In the genomic region with DNA sequence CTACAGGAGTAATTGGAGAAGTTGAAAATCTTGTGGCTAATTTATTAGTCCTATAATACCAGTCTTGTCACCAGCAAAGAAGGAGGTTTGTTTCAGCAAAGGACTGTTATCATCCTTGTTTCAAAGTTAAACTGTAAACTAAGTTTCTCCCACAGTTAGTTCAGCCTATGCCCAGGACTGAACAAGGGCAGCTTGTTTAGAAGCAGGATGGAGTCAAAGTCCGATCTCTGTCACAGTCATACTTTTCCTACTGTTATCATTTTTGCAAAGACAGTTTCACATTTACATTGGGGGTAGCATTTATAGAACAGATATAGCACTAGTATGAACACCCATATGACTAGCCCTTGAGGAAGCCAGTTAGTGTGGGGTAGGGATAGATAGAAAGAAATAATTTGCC, we compare ENCODE assay signal across 1 cellular context.
TF ChIP-seq lines count a peak whose summit lies in the region.

No MANE protein-coding gene starts in this region.

TF ChIP-seq in HepG2, 621 proteins besides CTCF, POLR2A, EP300 and RAD21 (continues in another document):
- no peak for TF ChIP-seq HNRNPUL1 (IDR thresholded peaks at IDR 0.05; ENCODE audit: low read depth, low read length)
- no peak for TF ChIP-seq PAX8 (CRISPR knock-in tag; IDR thresholded peaks at IDR 0.05; ENCODE audit: borderline replicate concordance)
- TF ChIP-seq MIER2 (CRISPR knock-in tag; IDR thresholded peaks at IDR 0.05), result no peak
- peak; percentile 38; the same call in 1 of the 2 replicates for TF ChIP-seq RBAK (CRISPR knock-in tag; IDR thresholded peaks at IDR 0.05)
- 0 out of 2 replicates have a peak, but pooled peaks have one; percentile 34 for TF ChIP-seq HMG20A (CRISPR knock-in tag; IDR thresholded peaks at IDR 0.05; ENCODE audit: borderline replicate concordance)
- TF ChIP-seq, protein P1, sequence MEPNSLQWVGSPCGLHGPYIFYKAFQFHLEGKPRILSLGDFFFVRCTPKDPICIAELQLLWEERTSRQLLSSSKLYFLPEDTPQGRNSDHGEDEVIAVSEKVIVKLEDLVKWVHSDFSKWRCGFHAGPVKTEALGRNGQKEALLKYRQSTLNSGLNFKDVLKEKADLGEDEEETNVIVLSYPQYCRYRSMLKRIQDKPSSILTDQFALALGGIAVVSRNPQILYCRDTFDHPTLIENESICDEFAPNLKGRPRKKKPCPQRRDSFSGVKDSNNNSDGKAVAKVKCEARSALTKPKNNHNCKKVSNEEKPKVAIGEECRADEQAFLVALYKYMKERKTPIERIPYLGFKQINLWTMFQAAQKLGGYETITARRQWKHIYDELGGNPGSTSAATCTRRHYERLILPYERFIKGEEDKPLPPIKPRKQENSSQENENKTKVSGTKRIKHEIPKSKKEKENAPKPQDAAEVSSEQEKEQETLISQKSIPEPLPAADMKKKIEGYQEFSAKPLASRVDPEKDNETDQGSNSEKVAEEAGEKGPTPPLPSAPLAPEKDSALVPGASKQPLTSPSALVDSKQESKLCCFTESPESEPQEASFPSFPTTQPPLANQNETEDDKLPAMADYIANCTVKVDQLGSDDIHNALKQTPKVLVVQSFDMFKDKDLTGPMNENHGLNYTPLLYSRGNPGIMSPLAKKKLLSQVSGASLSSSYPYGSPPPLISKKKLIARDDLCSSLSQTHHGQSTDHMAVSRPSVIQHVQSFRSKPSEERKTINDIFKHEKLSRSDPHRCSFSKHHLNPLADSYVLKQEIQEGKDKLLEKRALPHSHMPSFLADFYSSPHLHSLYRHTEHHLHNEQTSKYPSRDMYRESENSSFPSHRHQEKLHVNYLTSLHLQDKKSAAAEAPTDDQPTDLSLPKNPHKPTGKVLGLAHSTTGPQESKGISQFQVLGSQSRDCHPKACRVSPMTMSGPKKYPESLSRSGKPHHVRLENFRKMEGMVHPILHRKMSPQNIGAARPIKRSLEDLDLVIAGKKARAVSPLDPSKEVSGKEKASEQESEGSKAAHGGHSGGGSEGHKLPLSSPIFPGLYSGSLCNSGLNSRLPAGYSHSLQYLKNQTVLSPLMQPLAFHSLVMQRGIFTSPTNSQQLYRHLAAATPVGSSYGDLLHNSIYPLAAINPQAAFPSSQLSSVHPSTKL (CRISPR knock-in tag; IDR thresholded peaks at IDR 0.05), result peak; percentile 52; the same call in 1 of the 2 replicates
- TF ChIP-seq, protein P2, sequence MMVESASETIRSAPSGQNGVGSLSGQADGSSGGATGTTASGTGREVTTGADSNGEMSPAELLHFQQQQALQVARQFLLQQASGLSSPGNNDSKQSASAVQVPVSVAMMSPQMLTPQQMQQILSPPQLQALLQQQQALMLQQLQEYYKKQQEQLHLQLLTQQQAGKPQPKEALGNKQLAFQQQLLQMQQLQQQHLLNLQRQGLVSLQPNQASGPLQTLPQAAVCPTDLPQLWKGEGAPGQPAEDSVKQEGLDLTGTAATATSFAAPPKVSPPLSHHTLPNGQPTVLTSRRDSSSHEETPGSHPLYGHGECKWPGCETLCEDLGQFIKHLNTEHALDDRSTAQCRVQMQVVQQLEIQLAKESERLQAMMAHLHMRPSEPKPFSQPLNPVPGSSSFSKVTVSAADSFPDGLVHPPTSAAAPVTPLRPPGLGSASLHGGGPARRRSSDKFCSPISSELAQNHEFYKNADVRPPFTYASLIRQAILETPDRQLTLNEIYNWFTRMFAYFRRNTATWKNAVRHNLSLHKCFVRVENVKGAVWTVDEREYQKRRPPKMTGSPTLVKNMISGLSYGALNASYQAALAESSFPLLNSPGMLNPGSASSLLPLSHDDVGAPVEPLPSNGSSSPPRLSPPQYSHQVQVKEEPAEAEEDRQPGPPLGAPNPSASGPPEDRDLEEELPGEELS (CRISPR knock-in tag; IDR thresholded peaks at IDR 0.05), result 0 out of 2 replicates have a peak, but pooled peaks have one; percentile 21
- TF ChIP-seq ISX (CRISPR knock-in tag; conservative IDR thresholded peaks at IDR 0.05), result no peak
- TF ChIP-seq, protein P3, sequence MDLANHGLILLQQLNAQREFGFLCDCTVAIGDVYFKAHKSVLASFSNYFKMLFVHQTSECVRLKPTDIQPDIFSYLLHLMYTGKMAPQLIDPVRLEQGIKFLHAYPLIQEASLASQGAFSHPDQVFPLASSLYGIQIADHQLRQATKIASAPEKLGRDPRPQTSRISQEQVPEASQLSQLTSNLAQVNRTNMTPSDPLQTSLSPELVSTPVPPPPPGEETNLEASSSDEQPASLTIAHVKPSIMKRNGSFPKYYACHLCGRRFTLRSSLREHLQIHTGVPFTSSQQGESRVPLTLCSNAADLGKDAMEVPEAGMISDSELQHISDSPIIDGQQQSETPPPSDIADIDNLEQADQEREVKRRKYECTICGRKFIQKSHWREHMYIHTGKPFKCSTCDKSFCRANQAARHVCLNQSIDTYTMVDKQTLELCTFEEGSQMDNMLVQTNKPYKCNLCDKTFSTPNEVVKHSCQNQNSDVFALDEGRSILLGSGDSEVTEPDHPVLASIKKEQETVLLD (CRISPR knock-in tag; IDR thresholded peaks at IDR 0.05; ENCODE audit: low read depth), result no peak
- no peak for TF ChIP-seq KAT8 (CRISPR knock-in tag; IDR thresholded peaks at IDR 0.05)
- no peak for TF ChIP-seq ZNF891 (CRISPR knock-in tag; IDR thresholded peaks at IDR 0.05)
- no peak for TF ChIP-seq ZSCAN21 (CRISPR knock-in tag; IDR thresholded peaks at IDR 0.05; ENCODE audit: borderline replicate concordance)
- TF ChIP-seq HDAC2 (CRISPR knock-in tag; IDR thresholded peaks at IDR 0.05), result peak; percentile 37; the same call in 1 of the 2 replicates
- no peak for TF ChIP-seq ZNF878 (CRISPR knock-in tag; IDR thresholded peaks at IDR 0.05)
- no peak for TF ChIP-seq ZKSCAN1 (IDR thresholded peaks at IDR 0.05; ENCODE audit: low read length)
- no peak for TF ChIP-seq ARNTL (CRISPR knock-in tag; IDR thresholded peaks at IDR 0.05)
- no peak for TF ChIP-seq ARHGAP35 (CRISPR knock-in tag; IDR thresholded peaks at IDR 0.05; ENCODE audit: borderline replicate concordance)
- TF ChIP-seq KDM3A (CRISPR knock-in tag; IDR thresholded peaks at IDR 0.05; ENCODE audit: low read depth), result no peak
- no peak for TF ChIP-seq MBNL3 (CRISPR knock-in tag; conservative IDR thresholded peaks at IDR 0.05)
- TF ChIP-seq NPAS2 (CRISPR knock-in tag; IDR thresholded peaks at IDR 0.05; ENCODE audit: borderline replicate concordance), result no peak
- TF ChIP-seq MED1 (CRISPR knock-in tag; IDR thresholded peaks at IDR 0.05), result peak; percentile 34; the same call in 1 of the 2 replicates
- TF ChIP-seq SP2 (CRISPR knock-in tag; IDR thresholded peaks at IDR 0.05), result no peak
- TF ChIP-seq ZNF644 (CRISPR knock-in tag; IDR thresholded peaks at IDR 0.05; ENCODE audit: low read depth), result 0 out of 2 replicates have a peak, but pooled peaks have one; percentile 9
- TF ChIP-seq NFRKB (IDR thresholded peaks at IDR 0.05), result no peak
- no peak for TF ChIP-seq ZBTB1 (CRISPR knock-in tag; IDR thresholded peaks at IDR 0.05; ENCODE audit: borderline replicate concordance)
- TF ChIP-seq SOX6 (IDR thresholded peaks at IDR 0.05), result no peak
- TF ChIP-seq SOX6 (CRISPR knock-in tag; IDR thresholded peaks at IDR 0.05), result peak; percentile 21; the same call in 1 of the 2 replicates
- TF ChIP-seq, protein P4, sequence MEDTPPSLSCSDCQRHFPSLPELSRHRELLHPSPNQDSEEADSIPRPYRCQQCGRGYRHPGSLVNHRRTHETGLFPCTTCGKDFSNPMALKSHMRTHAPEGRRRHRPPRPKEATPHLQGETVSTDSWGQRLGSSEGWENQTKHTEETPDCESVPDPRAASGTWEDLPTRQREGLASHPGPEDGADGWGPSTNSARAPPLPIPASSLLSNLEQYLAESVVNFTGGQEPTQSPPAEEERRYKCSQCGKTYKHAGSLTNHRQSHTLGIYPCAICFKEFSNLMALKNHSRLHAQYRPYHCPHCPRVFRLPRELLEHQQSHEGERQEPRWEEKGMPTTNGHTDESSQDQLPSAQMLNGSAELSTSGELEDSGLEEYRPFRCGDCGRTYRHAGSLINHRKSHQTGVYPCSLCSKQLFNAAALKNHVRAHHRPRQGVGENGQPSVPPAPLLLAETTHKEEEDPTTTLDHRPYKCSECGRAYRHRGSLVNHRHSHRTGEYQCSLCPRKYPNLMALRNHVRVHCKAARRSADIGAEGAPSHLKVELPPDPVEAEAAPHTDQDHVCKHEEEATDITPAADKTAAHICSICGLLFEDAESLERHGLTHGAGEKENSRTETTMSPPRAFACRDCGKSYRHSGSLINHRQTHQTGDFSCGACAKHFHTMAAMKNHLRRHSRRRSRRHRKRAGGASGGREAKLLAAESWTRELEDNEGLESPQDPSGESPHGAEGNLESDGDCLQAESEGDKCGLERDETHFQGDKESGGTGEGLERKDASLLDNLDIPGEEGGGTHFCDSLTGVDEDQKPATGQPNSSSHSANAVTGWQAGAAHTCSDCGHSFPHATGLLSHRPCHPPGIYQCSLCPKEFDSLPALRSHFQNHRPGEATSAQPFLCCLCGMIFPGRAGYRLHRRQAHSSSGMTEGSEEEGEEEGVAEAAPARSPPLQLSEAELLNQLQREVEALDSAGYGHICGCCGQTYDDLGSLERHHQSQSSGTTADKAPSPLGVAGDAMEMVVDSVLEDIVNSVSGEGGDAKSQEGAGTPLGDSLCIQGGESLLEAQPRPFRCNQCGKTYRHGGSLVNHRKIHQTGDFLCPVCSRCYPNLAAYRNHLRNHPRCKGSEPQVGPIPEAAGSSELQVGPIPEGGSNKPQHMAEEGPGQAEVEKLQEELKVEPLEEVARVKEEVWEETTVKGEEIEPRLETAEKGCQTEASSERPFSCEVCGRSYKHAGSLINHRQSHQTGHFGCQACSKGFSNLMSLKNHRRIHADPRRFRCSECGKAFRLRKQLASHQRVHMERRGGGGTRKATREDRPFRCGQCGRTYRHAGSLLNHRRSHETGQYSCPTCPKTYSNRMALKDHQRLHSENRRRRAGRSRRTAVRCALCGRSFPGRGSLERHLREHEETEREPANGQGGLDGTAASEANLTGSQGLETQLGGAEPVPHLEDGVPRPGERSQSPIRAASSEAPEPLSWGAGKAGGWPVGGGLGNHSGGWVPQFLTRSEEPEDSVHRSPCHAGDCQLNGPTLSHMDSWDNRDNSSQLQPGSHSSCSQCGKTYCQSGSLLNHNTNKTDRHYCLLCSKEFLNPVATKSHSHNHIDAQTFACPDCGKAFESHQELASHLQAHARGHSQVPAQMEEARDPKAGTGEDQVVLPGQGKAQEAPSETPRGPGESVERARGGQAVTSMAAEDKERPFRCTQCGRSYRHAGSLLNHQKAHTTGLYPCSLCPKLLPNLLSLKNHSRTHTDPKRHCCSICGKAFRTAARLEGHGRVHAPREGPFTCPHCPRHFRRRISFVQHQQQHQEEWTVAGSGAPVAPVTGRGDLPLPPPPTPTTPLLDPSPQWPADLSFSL (CRISPR knock-in tag; IDR thresholded peaks at IDR 0.05), result no peak
- TF ChIP-seq KLF6 (CRISPR knock-in tag; IDR thresholded peaks at IDR 0.05), result no peak
- TF ChIP-seq, protein P5, sequence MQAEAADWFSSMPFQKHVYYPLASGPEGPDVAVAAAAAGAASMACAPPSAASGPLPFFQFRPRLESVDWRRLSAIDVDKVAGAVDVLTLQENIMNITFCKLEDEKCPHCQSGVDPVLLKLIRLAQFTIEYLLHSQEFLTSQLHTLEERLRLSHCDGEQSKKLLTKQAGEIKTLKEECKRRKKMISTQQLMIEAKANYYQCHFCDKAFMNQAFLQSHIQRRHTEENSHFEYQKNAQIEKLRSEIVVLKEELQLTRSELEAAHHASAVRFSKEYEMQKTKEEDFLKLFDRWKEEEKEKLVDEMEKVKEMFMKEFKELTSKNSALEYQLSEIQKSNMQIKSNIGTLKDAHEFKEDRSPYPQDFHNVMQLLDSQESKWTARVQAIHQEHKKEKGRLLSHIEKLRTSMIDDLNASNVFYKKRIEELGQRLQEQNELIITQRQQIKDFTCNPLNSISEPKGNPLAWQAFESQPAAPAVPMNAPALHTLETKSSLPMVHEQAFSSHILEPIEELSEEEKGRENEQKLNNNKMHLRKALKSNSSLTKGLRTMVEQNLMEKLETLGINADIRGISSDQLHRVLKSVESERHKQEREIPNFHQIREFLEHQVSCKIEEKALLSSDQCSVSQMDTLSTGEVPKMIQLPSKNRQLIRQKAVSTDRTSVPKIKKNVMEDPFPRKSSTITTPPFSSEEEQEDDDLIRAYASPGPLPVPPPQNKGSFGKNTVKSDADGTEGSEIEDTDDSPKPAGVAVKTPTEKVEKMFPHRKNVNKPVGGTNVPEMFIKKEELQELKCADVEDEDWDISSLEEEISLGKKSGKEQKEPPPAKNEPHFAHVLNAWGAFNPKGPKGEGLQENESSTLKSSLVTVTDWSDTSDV (CRISPR knock-in tag; IDR thresholded peaks at IDR 0.05), result no peak
- TF ChIP-seq, protein P6, sequence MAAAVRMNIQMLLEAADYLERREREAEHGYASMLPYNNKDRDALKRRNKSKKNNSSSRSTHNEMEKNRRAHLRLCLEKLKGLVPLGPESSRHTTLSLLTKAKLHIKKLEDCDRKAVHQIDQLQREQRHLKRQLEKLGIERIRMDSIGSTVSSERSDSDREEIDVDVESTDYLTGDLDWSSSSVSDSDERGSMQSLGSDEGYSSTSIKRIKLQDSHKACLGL (CRISPR knock-in tag; IDR thresholded peaks at IDR 0.05), result no peak
- TF ChIP-seq ZNF768 (CRISPR knock-in tag; IDR thresholded peaks at IDR 0.05), result no peak
- TF ChIP-seq, protein P7, sequence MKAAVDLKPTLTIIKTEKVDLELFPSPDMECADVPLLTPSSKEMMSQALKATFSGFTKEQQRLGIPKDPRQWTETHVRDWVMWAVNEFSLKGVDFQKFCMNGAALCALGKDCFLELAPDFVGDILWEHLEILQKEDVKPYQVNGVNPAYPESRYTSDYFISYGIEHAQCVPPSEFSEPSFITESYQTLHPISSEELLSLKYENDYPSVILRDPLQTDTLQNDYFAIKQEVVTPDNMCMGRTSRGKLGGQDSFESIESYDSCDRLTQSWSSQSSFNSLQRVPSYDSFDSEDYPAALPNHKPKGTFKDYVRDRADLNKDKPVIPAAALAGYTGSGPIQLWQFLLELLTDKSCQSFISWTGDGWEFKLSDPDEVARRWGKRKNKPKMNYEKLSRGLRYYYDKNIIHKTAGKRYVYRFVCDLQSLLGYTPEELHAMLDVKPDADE (CRISPR knock-in tag; IDR thresholded peaks at IDR 0.05), result no peak
- no peak for TF ChIP-seq ZNF75D (CRISPR knock-in tag; IDR thresholded peaks at IDR 0.05; ENCODE audit: borderline replicate concordance)
- TF ChIP-seq, protein P8, sequence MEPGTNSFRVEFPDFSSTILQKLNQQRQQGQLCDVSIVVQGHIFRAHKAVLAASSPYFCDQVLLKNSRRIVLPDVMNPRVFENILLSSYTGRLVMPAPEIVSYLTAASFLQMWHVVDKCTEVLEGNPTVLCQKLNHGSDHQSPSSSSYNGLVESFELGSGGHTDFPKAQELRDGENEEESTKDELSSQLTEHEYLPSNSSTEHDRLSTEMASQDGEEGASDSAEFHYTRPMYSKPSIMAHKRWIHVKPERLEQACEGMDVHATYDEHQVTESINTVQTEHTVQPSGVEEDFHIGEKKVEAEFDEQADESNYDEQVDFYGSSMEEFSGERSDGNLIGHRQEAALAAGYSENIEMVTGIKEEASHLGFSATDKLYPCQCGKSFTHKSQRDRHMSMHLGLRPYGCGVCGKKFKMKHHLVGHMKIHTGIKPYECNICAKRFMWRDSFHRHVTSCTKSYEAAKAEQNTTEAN (CRISPR knock-in tag; conservative IDR thresholded peaks at IDR 0.05), result no peak
- no peak for TF ChIP-seq ZNF446 (CRISPR knock-in tag; IDR thresholded peaks at IDR 0.05)
- TF ChIP-seq SNRNP70 (IDR thresholded peaks at IDR 0.05; ENCODE audit: low read depth, low read length), result no peak
- no peak for TF ChIP-seq SAFB2 (CRISPR knock-in tag; IDR thresholded peaks at IDR 0.05; ENCODE audit: borderline replicate concordance, low read depth)
- TF ChIP-seq, protein P9, sequence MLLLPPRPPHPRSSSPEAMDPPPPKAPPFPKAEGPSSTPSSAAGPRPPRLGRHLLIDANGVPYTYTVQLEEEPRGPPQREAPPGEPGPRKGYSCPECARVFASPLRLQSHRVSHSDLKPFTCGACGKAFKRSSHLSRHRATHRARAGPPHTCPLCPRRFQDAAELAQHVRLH (CRISPR knock-in tag; IDR thresholded peaks at IDR 0.05; ENCODE audit: borderline replicate concordance, low read depth), result no peak
- TF ChIP-seq ZFP82 (CRISPR knock-in tag; IDR thresholded peaks at IDR 0.05; ENCODE audit: borderline replicate concordance), result no peak
